In genomic region chr7:123393623-123394022, GRCh38 we compare ENCODE assay signal across 37 cellular contexts.
"Had no signal": no experiment of that assay in that cellular context is flagged by ENCODE, and none has a peak within 500 bp of the region (broad histone marks: within the 10 kb centered on the region; RNA-seq: fewer than 3 reads in every experiment).

No MANE protein-coding gene starts in this region.

- DNase-seq: activated CD4-positive, alpha-beta memory T cell treated with anti-CD3 and anti-CD28 coated beads, Interleukin-2, amount 10 ng/mL, durations not matched to agents 7 days and 5 days; activated CD4-positive, alpha-beta T cell treated with anti-CD3 and anti-CD28 coated beads for 1 hour; activated CD4-positive, alpha-beta T cell treated with anti-CD3 and anti-CD28 coated beads for 36 hours; activated CD4-positive, alpha-beta T cell treated with anti-CD3 and anti-CD28 coated beads for 48 hours; activated CD4-positive, alpha-beta T cell treated with anti-CD3 and anti-CD28 coated beads, Interleukin-2, amount 10 ng/mL, durations not matched to agents 7 days and 5 days; activated CD4-positive, alpha-beta T cell treated with anti-CD3 and anti-CD28 coated beads, Interleukin-2, amount 50 U/mL, for 48 hours; activated CD4-positive, CD25-positive, alpha-beta regulatory T cell; activated CD8-positive, alpha-beta memory T cell treated with anti-CD3 and anti-CD28 coated beads for 24 hours; activated CD8-positive, alpha-beta memory T cell treated with anti-CD3 and anti-CD28 coated beads, Interleukin-2, amount 10 ng/mL, durations not matched to agents 7 days and 5 days; activated CD8-positive, alpha-beta T cell treated with anti-CD3 and anti-CD28 coated beads, Interleukin-2, amount 10 ng/mL, durations not matched to agents 7 days and 5 days; activated effector memory CD4-positive, alpha-beta T cell treated with anti-CD3 and anti-CD28 coated beads, Interleukin-2, amount 50 U/mL, for 16 hours; activated gamma-delta T cell treated with Interleukin-2 at 50 U/mL for 16 hours; activated naive CD4-positive, alpha-beta T cell; activated naive CD4-positive, alpha-beta T cell treated with anti-CD3 and anti-CD28 coated beads for 36 hours; activated naive CD4-positive, alpha-beta T cell treated with anti-CD3 and anti-CD28 coated beads, Interleukin-2, amount 50 U/mL, for 16 hours; activated naive CD8-positive, alpha-beta T cell treated with anti-CD3 and anti-CD28 coated beads for 36 hours; activated T-cell treated with anti-CD3 and anti-CD28 coated beads for 4 hours; activated T-cell treated with anti-CD3 and anti-CD28 coated beads, Interleukin-2, amount 50 U/mL, for 1 hour; activated T-cell treated with anti-CD3 and anti-CD28 coated beads, Interleukin-2, amount 50 U/mL, for 4 hours; activated T-cell treated with anti-CD3 and anti-CD28 coated beads, Interleukin-2, amount 50 U/mL, for 72 hours; adrenal gland; amniotic stem cell; aorta; body of pancreas; brain microvascular endothelial cell; central memory CD4-positive, alpha-beta T cell; T-helper 1 cell; T-helper 2 cell; T-helper 9 cell had no signal

- H3K36me3 Mint-ChIP-seq: activated CD8-positive, alpha-beta memory T cell treated with anti-CD3 and anti-CD28 coated beads, Interleukin-2, amount 10 ng/mL, durations not matched to agents 7 days and 5 days; activated naive CD4-positive, alpha-beta T cell treated with anti-CD3 and anti-CD28 coated beads, Interleukin-2, amount 50 U/mL, for 72 hours; activated naive CD8-positive, alpha-beta T cell treated with anti-CD3 and anti-CD28 coated beads for 36 hours had no signal

- H3K4me1 Mint-ChIP-seq: activated CD4-positive, alpha-beta memory T cell treated with anti-CD3 and anti-CD28 coated beads, Interleukin-2, amount 10 ng/mL, durations not matched to agents 7 days and 5 days; activated CD4-positive, alpha-beta T cell treated with anti-CD3 and anti-CD28 coated beads for 36 hours; activated CD4-positive, alpha-beta T cell treated with anti-CD3 and anti-CD28 coated beads, Interleukin-2, amount 10 ng/mL, durations not matched to agents 7 days and 5 days; activated CD8-positive, alpha-beta memory T cell treated with anti-CD3 and anti-CD28 coated beads, Interleukin-2, amount 10 ng/mL, durations not matched to agents 7 days and 5 days; activated naive CD8-positive, alpha-beta T cell treated with anti-CD3 and anti-CD28 coated beads for 36 hours; activated T-helper 17 cell treated with anti-CD3 and anti-CD28 coated beads, Interleukin-2, amount 50 U/mL, for 72 hours had no signal

- ATAC-seq: activated CD4-positive, alpha-beta T cell treated with anti-CD3 and anti-CD28 coated beads for 36 hours; activated CD4-positive, CD25-positive, alpha-beta regulatory T cell treated with anti-CD3 and anti-CD28 coated beads, Interleukin-2, amount 50 U/mL, for 24 hours; activated CD8-positive, alpha-beta memory T cell treated with anti-CD3 and anti-CD28 coated beads, Interleukin-2, amount 10 ng/mL, durations not matched to agents 7 days and 5 days; activated CD8-positive, alpha-beta T cell treated with anti-CD3 and anti-CD28 coated beads, Interleukin-2, amount 10 ng/mL, durations not matched to agents 7 days and 5 days; activated naive CD4-positive, alpha-beta T cell treated with anti-CD3 and anti-CD28 coated beads, Interleukin-2, amount 50 U/mL, for 72 hours; activated T-cell treated with anti-CD3 and anti-CD28 coated beads, Interleukin-2, amount 50 U/mL, for 4 hours; body of pancreas had no signal

- H3K36me3 ChIP-seq: adrenal gland, brain microvascular endothelial cell, breast epithelium had no signal

- H3K9me3 Mint-ChIP-seq: activated CD4-positive, alpha-beta memory T cell treated with anti-CD3 and anti-CD28 coated beads, Interleukin-2, amount 10 ng/mL, durations not matched to agents 7 days and 5 days; activated CD4-positive, alpha-beta T cell treated with anti-CD3 and anti-CD28 coated beads, Interleukin-2, amount 10 ng/mL, durations not matched to agents 7 days and 5 days; activated naive CD4-positive, alpha-beta T cell treated with anti-CD3 and anti-CD28 coated beads for 36 hours; activated T-cell treated with anti-CD3 and anti-CD28 coated beads, Interleukin-2, amount 50 U/mL, for 4 hours; activated T-helper 1 cell treated with anti-CD3 and anti-CD28 coated beads, Interleukin-12 subunit alpha, Interleukin-12 subunit beta, Interleukin-2, Interleukin-4 antibody, amounts not matched to agents 30 ng/mL and 10 ng/mL and 1 ng/mL, durations not matched to agents 14 hours and 24 hours and 36 hours; activated T-helper 17 cell treated with anti-CD3 and anti-CD28 coated beads, Interleukin-2, amount 50 U/mL, for 72 hours had no signal

- H3K4me1 ChIP-seq: adrenal gland, body of pancreas, breast epithelium had no signal

- H3K27ac ChIP-seq: adrenal gland, body of pancreas, brain microvascular endothelial cell, breast epithelium, VCaP had no signal

- H3K27me3 Mint-ChIP-seq: activated CD4-positive, alpha-beta memory T cell treated with anti-CD3 and anti-CD28 coated beads, Interleukin-2, amount 10 ng/mL, durations not matched to agents 7 days and 5 days; activated CD4-positive, alpha-beta T cell treated with anti-CD3 and anti-CD28 coated beads for 36 hours; activated CD4-positive, alpha-beta T cell treated with anti-CD3 and anti-CD28 coated beads, Interleukin-2, amount 10 ng/mL, durations not matched to agents 7 days and 5 days; activated CD8-positive, alpha-beta memory T cell treated with anti-CD3 and anti-CD28 coated beads, Interleukin-2, amount 10 ng/mL, durations not matched to agents 7 days and 5 days; activated naive CD8-positive, alpha-beta T cell treated with anti-CD3 and anti-CD28 coated beads for 36 hours; activated T-helper 17 cell treated with anti-CD3 and anti-CD28 coated beads, Interleukin-2, amount 50 U/mL, for 72 hours had no signal

- H3K27ac Mint-ChIP-seq: activated CD4-positive, alpha-beta memory T cell treated with anti-CD3 and anti-CD28 coated beads, Interleukin-2, amount 10 ng/mL, durations not matched to agents 7 days and 5 days; activated CD4-positive, alpha-beta T cell treated with anti-CD3 and anti-CD28 coated beads for 36 hours; activated CD4-positive, alpha-beta T cell treated with anti-CD3 and anti-CD28 coated beads, Interleukin-2, amount 10 ng/mL, durations not matched to agents 7 days and 5 days; activated CD8-positive, alpha-beta memory T cell treated with anti-CD3 and anti-CD28 coated beads, Interleukin-2, amount 10 ng/mL, durations not matched to agents 7 days and 5 days; activated CD8-positive, alpha-beta T cell treated with anti-CD3 and anti-CD28 coated beads, Interleukin-2, amount 10 ng/mL, durations not matched to agents 7 days and 5 days; activated naive CD4-positive, alpha-beta T cell treated with anti-CD3 and anti-CD28 coated beads for 36 hours; activated naive CD4-positive, alpha-beta T cell treated with anti-CD3 and anti-CD28 coated beads, Interleukin-2, amount 50 U/mL, for 72 hours; activated naive CD8-positive, alpha-beta T cell treated with anti-CD3 and anti-CD28 coated beads for 36 hours; activated T-cell treated with anti-CD3 and anti-CD28 coated beads, Interleukin-2, amount 50 U/mL, for 72 hours; activated T-helper 1 cell treated with anti-CD3 and anti-CD28 coated beads, Interleukin-12 subunit alpha, Interleukin-12 subunit beta, Interleukin-2, Interleukin-4 antibody, amounts not matched to agents 30 ng/mL and 10 ng/mL and 1 ng/mL, durations not matched to agents 14 hours and 24 hours and 36 hours; activated T-helper 17 cell treated with anti-CD3 and anti-CD28 coated beads, Interleukin-2, amount 50 U/mL, for 72 hours; T-helper 1 cell treated with Interleukin-12 subunit alpha and Interleukin-12 subunit beta and Interleukin-4 antibody, amounts not matched to agents 30 μg/mL and 1 μg/mL, for 36 hours; T-helper 2 cell treated with Interferon-gamma antibody and Interleukin-4, amounts not matched to agents 5 μg/mL and 100 μg/mL, for 36 hours had no signal

- H3K4me3 ChIP-seq: adrenal gland, body of pancreas, breast epithelium had no signal

- H3K4me3 Mint-ChIP-seq: activated CD4-positive, alpha-beta memory T cell treated with anti-CD3 and anti-CD28 coated beads, Interleukin-2, amount 10 ng/mL, durations not matched to agents 7 days and 5 days; activated CD4-positive, alpha-beta T cell treated with anti-CD3 and anti-CD28 coated beads for 36 hours; activated CD4-positive, alpha-beta T cell treated with anti-CD3 and anti-CD28 coated beads, Interleukin-2, amount 10 ng/mL, durations not matched to agents 7 days and 5 days; activated CD8-positive, alpha-beta memory T cell treated with anti-CD3 and anti-CD28 coated beads, Interleukin-2, amount 10 ng/mL, durations not matched to agents 7 days and 5 days; activated CD8-positive, alpha-beta T cell treated with anti-CD3 and anti-CD28 coated beads, Interleukin-2, amount 10 ng/mL, durations not matched to agents 7 days and 5 days; activated naive CD4-positive, alpha-beta T cell treated with anti-CD3 and anti-CD28 coated beads for 36 hours; activated naive CD8-positive, alpha-beta T cell treated with anti-CD3 and anti-CD28 coated beads for 36 hours; activated T-cell treated with anti-CD3 and anti-CD28 coated beads, Interleukin-2, amount 50 U/mL, for 4 hours; activated T-cell treated with anti-CD3 and anti-CD28 coated beads, Interleukin-2, amount 50 U/mL, for 72 hours; activated T-helper 1 cell treated with anti-CD3 and anti-CD28 coated beads, Interleukin-12 subunit alpha, Interleukin-12 subunit beta, Interleukin-2, Interleukin-4 antibody, amounts not matched to agents 30 ng/mL and 10 ng/mL and 1 ng/mL, durations not matched to agents 14 hours and 24 hours and 36 hours; activated T-helper 17 cell treated with anti-CD3 and anti-CD28 coated beads, Interleukin-2, amount 50 U/mL, for 72 hours; T-helper 1 cell treated with Interleukin-12 subunit alpha and Interleukin-12 subunit beta and Interleukin-4 antibody, amounts not matched to agents 30 μg/mL and 1 μg/mL, for 36 hours; T-helper 2 cell treated with Interferon-gamma antibody and Interleukin-4, amounts not matched to agents 5 μg/mL and 100 μg/mL, for 36 hours had no signal

- H3K27me3 ChIP-seq: adrenal gland, body of pancreas, brain microvascular endothelial cell, breast epithelium had no signal

- H3K9me3 ChIP-seq: adrenal gland, body of pancreas, breast epithelium had no signal
